Comparison of ENCODE assay signal across 14 cellular contexts in the genomic region with DNA sequence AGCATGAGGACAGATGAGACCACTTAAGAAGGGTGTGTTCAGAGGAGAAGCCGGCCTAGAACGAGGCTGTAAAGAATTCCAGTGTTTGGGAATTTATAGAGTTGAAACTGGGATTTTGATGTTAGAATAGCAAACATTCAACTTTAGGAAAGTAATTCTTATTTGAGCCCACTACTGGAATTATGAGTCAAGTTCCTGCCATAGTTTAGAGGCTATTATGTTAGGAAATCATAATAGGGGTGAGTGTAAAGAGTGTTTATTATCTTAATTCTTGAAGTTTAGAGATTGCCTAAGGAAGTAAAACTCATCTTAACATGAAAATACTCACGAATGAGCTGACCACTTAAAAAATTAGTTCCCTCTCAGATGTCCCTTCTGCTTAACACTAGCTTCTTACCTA. TPM values are rescaled to one million over a fixed set of nuclear protein-coding genes. Genes with fewer than 3 reads are reported as not detected.
DNase-seq lines count a peak whose midpoint lies in the region; TF ChIP-seq lines count a peak whose summit lies in the region.
"Had no signal": no experiment of that assay in that cellular context is flagged by ENCODE, and none has a peak within 500 bp of the region (broad histone marks: within the 10 kb centered on the region; RNA-seq: fewer than 3 reads in every experiment).

No MANE protein-coding gene starts in this region.

- H3K36me3 ChIP-seq in rectal smooth muscle tissue (ENCODE audit: control insufficient read depth, insufficient read depth, low read length), result peaks cover 2% of the 10 kb centered on the region
- H3K36me3 ChIP-seq: uterus had no signal

- no peaks in the 10 kb centered on the region for H3K9me3 Mint-ChIP-seq in activated CD4-positive, alpha-beta T cell treated with anti-CD3 and anti-CD28 coated beads, Interleukin-2, amount 10 ng/mL, durations not matched to agents 7 days and 5 days
- no peaks in the 10 kb centered on the region for H3K9me3 Mint-ChIP-seq in endothelial cell (ENCODE audit: unreplicated experiment)

- peaks cover 13% of the 10 kb centered on the region for H3K4me1 ChIP-seq in rectal smooth muscle tissue (ENCODE audit: control insufficient read depth, insufficient read depth, low read length)

- peaks cover 31% of the 10 kb centered on the region for H3K36me3 Mint-ChIP-seq in activated CD4-positive, alpha-beta T cell treated with anti-CD3 and anti-CD28 coated beads, Interleukin-2, amount 10 ng/mL, durations not matched to agents 7 days and 5 days (ENCODE audit: low read depth)
- H3K36me3 Mint-ChIP-seq in endothelial cell (ENCODE audit: low read depth, unreplicated experiment), result peaks cover 16% of the 10 kb centered on the region

- H3K27me3 Mint-ChIP-seq in activated CD4-positive, alpha-beta T cell treated with anti-CD3 and anti-CD28 coated beads, Interleukin-2, amount 10 ng/mL, durations not matched to agents 7 days and 5 days, result no peaks in the 10 kb centered on the region
- peaks cover 6% of the 10 kb centered on the region for H3K27me3 Mint-ChIP-seq in endothelial cell (ENCODE audit: unreplicated experiment)

- CTCF ChIA-PET in activated CD4-positive, alpha-beta T cell treated with anti-CD3 and anti-CD28 coated beads, Interleukin-2, amount 10 ng/mL, durations not matched to agents 7 days and 5 days (lab: Charles Lee), result interaction anchor here (4.8 kb wide), 1 partner anchor 133 kb away, joined by 28 read pairs; no protein-coding TSS in a partner anchor

- H3K4me3 ChIP-seq in rectal smooth muscle tissue (ENCODE audit: low read length), result peak overlapping the region; percentile 18
- H3K4me3 ChIP-seq: uterus had no signal

- TF ChIP-seq CTCF in endothelial cell (IDR thresholded peaks at IDR 0.05; ENCODE audit: unreplicated experiment), result no peak

- H3K27ac Mint-ChIP-seq in activated CD4-positive, alpha-beta T cell treated with anti-CD3 and anti-CD28 coated beads, Interleukin-2, amount 10 ng/mL, durations not matched to agents 7 days and 5 days, result peak overlapping the region; percentile 70
- peak overlapping the region; percentile 21 for H3K27ac Mint-ChIP-seq in endothelial cell (ENCODE audit: unreplicated experiment)

- H3K27ac ChIP-seq in rectal smooth muscle tissue (ENCODE audit: low read depth, low read length), result no peak overlapping the region
- H3K27ac ChIP-seq: uterus had no signal

- no peak for DNase-seq in activated CD4-positive, alpha-beta T cell treated with anti-CD3 and anti-CD28 coated beads, Interleukin-2, amount 10 ng/mL, durations not matched to agents 7 days and 5 days
- no peak for DNase-seq in activated CD4-positive, alpha-beta T cell treated with anti-CD3 and anti-CD28 coated beads for 48 hours
- DNase-seq in RKO (ENCODE audit: low spot score) (peak; percentile 22), endothelial cell (ENCODE audit: low spot score) (no peak), DMS79 (lab: John Stamatoyannopoulos, UW) (no peak), dedifferentiated amniotic fluid mesenchymal stem cell (ENCODE audit: extremely low spot score) (no peak), LoVo (ENCODE audit: low spot score) (no peak)
- DNase-seq: activated CD4-positive, alpha-beta T cell treated with anti-CD3 and anti-CD28 coated beads for 4 hours; heart right ventricle; NCI-H1436 treated with DMSO at 0.1 percent for 48 hours; stimulated activated CD4-positive, alpha-beta T cell treated with anti-CD3 and anti-CD28 coated beads, Interleukin-4, amount 100 ng/mL, for 4 hours; uterus had no signal

- H3K9ac ChIP-seq in rectal smooth muscle tissue (ENCODE audit: low read length), result no peak overlapping the region

- peaks cover 51% of the 10 kb centered on the region for H3K4me1 Mint-ChIP-seq in activated CD4-positive, alpha-beta T cell treated with anti-CD3 and anti-CD28 coated beads, Interleukin-2, amount 10 ng/mL, durations not matched to agents 7 days and 5 days
- peaks cover 27% of the 10 kb centered on the region for H3K4me1 Mint-ChIP-seq in endothelial cell (ENCODE audit: unreplicated experiment)

- POLR2A ChIA-PET in activated CD4-positive, alpha-beta T cell treated with anti-CD3 and anti-CD28 coated beads, Interleukin-2, amount 10 ng/mL, durations not matched to agents 7 days and 5 days (lab: Charles Lee), result no interaction called here

- peak overlapping the region; percentile 87 for H3K4me3 Mint-ChIP-seq in activated CD4-positive, alpha-beta T cell treated with anti-CD3 and anti-CD28 coated beads, Interleukin-2, amount 10 ng/mL, durations not matched to agents 7 days and 5 days
- H3K4me3 Mint-ChIP-seq in endothelial cell (ENCODE audit: unreplicated experiment), result peak overlapping the region; percentile 66

- H3K27me3 ChIP-seq in rectal smooth muscle tissue (ENCODE audit: control insufficient read depth, insufficient read depth, low read length), result no peaks in the 10 kb centered on the region
- H3K27me3 ChIP-seq: heart right ventricle, uterus had no signal

RNA-seq across cellular contexts. Expression of gene CBLL1, which starts 2.1 kb away (rescaled TPM):
- 10 to 100 TPM; 45.7 to 59.7 TPM for total RNA-seq in activated CD4-positive, alpha-beta T cell treated with anti-CD3 and anti-CD28 coated beads, Interleukin-2, amount 10 ng/mL, durations not matched to agents 7 days and 5 days
- total RNA-seq in endothelial cell (ENCODE audit: unreplicated experiment), result 37.4 TPM

RNA-seq across cellular contexts. Expression of gene SLC26A3, which starts 57.0 kb away (rescaled TPM):
- total RNA-seq in activated CD4-positive, alpha-beta T cell treated with anti-CD3 and anti-CD28 coated beads, Interleukin-2, amount 10 ng/mL, durations not matched to agents 7 days and 5 days, result not detected
- total RNA-seq in endothelial cell (ENCODE audit: unreplicated experiment), result not detected
- total RNA-seq: cardiac septum, heart right ventricle had no signal
